1 cellular context compared by ENCODE assay signal in the genomic region with DNA sequence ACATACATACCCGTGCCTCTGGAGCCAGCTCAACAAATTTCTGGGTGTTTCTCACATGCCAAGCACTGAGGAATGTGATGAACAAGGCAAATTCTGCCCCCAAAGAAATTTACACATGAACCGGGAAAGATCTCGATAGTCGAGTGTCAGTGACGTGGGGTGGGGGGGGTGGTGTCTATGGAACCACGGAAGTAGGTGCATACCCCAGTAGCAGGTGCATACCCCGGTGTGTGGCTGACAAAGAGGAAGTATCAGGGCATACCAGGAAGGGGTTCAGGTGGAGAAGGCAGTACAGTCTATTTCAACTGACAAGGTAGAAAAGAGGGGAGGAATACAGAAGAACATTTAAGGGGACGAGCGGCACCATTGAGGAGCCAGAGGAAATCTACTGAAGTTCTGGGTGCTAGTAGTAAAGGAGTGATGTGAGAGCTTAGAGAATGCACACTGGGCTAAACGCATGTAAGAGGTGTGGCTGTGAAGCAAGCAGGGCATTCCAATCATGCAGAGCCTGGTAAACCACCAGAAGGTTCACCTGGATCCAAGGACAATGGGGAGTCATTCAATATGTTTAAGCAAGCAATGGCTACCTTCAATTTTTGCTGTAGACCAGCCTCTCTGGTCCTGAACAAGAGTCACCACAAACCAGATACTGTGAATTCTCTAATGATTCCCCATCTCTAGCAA.
TF ChIP-seq lines count a peak whose summit lies in the region.

No MANE protein-coding gene starts in this region.

TF ChIP-seq in GM23338, 12 proteins besides CTCF, POLR2A, EP300 and RAD21 (continued from another document):
- TF ChIP-seq, protein P1, sequence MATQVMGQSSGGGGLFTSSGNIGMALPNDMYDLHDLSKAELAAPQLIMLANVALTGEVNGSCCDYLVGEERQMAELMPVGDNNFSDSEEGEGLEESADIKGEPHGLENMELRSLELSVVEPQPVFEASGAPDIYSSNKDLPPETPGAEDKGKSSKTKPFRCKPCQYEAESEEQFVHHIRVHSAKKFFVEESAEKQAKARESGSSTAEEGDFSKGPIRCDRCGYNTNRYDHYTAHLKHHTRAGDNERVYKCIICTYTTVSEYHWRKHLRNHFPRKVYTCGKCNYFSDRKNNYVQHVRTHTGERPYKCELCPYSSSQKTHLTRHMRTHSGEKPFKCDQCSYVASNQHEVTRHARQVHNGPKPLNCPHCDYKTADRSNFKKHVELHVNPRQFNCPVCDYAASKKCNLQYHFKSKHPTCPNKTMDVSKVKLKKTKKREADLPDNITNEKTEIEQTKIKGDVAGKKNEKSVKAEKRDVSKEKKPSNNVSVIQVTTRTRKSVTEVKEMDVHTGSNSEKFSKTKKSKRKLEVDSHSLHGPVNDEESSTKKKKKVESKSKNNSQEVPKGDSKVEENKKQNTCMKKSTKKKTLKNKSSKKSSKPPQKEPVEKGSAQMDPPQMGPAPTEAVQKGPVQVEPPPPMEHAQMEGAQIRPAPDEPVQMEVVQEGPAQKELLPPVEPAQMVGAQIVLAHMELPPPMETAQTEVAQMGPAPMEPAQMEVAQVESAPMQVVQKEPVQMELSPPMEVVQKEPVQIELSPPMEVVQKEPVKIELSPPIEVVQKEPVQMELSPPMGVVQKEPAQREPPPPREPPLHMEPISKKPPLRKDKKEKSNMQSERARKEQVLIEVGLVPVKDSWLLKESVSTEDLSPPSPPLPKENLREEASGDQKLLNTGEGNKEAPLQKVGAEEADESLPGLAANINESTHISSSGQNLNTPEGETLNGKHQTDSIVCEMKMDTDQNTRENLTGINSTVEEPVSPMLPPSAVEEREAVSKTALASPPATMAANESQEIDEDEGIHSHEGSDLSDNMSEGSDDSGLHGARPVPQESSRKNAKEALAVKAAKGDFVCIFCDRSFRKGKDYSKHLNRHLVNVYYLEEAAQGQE (IDR thresholded peaks at IDR 0.05; ENCODE audit: unreplicated experiment): no peak
- TF ChIP-seq NANOG (IDR thresholded peaks at IDR 0.05; ENCODE audit: borderline replicate concordance) (no peak), JUNB (IDR thresholded peaks at IDR 0.05; ENCODE audit: unreplicated experiment) (no peak), CREB1 (CRISPR knock-in tag; IDR thresholded peaks at IDR 0.05; ENCODE audit: low read depth) (no peak), EZH2 (IDR thresholded peaks at IDR 0.05; ENCODE audit: low read depth, unreplicated experiment) (no peak), ZNF331 (CRISPR knock-in tag; IDR thresholded peaks at IDR 0.05; ENCODE audit: low read depth) (no peak), STAT1 (IDR thresholded peaks at IDR 0.05; ENCODE audit: unreplicated experiment) (no peak), POLR2AphosphoS5 (IDR thresholded peaks at IDR 0.05; ENCODE audit: low read depth) (no peak)
- TF ChIP-seq, protein P2, sequence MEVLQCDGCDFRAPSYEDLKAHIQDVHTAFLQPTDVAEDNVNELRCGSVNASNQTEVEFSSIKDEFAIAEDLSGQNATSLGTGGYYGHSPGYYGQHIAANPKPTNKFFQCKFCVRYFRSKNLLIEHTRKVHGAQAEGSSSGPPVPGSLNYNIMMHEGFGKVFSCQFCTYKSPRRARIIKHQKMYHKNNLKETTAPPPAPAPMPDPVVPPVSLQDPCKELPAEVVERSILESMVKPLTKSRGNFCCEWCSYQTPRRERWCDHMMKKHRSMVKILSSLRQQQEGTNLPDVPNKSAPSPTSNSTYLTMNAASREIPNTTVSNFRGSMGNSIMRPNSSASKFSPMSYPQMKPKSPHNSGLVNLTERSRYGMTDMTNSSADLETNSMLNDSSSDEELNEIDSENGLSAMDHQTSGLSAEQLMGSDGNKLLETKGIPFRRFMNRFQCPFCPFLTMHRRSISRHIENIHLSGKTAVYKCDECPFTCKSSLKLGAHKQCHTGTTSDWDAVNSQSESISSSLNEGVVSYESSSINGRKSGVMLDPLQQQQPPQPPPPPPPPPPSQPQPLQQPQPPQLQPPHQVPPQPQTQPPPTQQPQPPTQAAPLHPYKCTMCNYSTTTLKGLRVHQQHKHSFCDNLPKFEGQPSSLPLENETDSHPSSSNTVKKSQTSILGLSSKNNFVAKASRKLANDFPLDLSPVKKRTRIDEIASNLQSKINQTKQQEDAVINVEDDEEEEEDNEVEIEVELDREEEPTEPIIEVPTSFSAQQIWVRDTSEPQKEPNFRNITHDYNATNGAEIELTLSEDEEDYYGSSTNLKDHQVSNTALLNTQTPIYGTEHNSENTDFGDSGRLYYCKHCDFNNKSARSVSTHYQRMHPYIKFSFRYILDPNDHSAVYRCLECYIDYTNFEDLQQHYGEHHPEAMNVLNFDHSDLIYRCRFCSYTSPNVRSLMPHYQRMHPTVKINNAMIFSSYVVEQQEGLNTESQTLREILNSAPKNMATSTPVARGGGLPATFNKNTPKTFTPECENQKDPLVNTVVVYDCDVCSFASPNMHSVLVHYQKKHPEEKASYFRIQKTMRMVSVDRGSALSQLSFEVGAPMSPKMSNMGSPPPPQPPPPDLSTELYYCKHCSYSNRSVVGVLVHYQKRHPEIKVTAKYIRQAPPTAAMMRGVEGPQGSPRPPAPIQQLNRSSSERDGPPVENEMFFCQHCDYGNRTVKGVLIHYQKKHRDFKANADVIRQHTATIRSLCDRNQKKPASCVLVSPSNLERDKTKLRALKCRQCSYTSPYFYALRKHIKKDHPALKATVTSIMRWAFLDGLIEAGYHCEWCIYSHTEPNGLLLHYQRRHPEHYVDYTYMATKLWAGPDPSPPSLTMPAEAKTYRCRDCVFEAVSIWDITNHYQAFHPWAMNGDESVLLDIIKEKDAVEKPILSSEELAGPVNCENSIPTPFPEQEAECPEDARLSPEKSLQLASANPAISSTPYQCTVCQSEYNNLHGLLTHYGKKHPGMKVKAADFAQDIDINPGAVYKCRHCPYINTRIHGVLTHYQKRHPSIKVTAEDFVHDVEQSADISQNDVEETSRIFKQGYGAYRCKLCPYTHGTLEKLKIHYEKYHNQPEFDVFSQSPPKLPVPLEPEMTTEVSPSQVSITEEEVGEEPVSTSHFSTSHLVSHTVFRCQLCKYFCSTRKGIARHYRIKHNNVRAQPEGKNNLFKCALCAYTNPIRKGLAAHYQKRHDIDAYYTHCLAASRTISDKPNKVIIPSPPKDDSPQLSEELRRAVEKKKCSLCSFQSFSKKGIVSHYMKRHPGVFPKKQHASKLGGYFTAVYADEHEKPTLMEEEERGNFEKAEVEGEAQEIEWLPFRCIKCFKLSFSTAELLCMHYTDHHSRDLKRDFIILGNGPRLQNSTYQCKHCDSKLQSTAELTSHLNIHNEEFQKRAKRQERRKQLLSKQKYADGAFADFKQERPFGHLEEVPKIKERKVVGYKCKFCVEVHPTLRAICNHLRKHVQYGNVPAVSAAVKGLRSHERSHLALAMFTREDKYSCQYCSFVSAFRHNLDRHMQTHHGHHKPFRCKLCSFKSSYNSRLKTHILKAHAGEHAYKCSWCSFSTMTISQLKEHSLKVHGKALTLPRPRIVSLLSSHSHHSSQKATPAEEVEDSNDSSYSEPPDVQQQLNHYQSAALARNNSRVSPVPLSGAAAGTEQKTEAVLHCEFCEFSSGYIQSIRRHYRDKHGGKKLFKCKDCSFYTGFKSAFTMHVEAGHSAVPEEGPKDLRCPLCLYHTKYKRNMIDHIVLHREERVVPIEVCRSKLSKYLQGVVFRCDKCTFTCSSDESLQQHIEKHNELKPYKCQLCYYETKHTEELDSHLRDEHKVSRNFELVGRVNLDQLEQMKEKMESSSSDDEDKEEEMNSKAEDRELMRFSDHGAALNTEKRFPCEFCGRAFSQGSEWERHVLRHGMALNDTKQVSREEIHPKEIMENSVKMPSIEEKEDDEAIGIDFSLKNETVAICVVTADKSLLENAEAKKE (CRISPR knock-in tag; IDR thresholded peaks at IDR 0.05): no peak
